27 cellular contexts compared by ENCODE assay signal in genomic region chr6:118992186-118992795, GRCh38.
"Had no signal": no experiment of that assay in that cellular context is flagged by ENCODE, and none has a peak within 500 bp of the region (broad histone marks: within the 10 kb centered on the region; RNA-seq: fewer than 3 reads in every experiment).

No MANE protein-coding gene starts in this region.

- H3K27ac Mint-ChIP-seq: immature natural killer cell; nephron; progenitor cell of endocrine pancreas; stimulated activated effector memory CD8-positive, alpha-beta T cell treated with anti-CD3 and anti-CD28 coated beads, Interleukin-12 subunit alpha, Interleukin-12 subunit beta, amount 100 ng/mL, for 72 hours; stimulated activated naive CD8-positive, alpha-beta T cell treated with anti-CD3 and anti-CD28 coated beads, Interleukin-15, Interleukin-2, amounts not matched to agents 100 ng/mL and 50 ng/mL, for 24 hours; type B pancreatic cell had no signal

- DNase-seq: hypothalamus; immature natural killer cell; kidney; left colon; left lung; lower lobe of right lung; mammary epithelial cell; mesenchymal stem cell; naive thymus-derived CD8-positive, alpha-beta T cell; nucleus accumbens; right lobe of liver; stimulated activated CD4-positive, alpha-beta T cell treated with anti-CD3 and anti-CD28 coated beads, Interleukin-12 subunit alpha, Interleukin-12 subunit beta, amount 100 ng/mL, for 4 hours; stimulated activated CD4-positive, alpha-beta T cell treated with anti-CD3 and anti-CD28 coated beads, Interleukin-15, amount 100 ng/mL, for 24 hours; stimulated activated CD4-positive, alpha-beta T cell treated with anti-CD3 and anti-CD28 coated beads, Interleukin-2, amount 100 ng/mL, for 24 hours; stimulated activated CD4-positive, alpha-beta T cell treated with anti-CD3 and anti-CD28 coated beads, Interleukin-4, amount 100 ng/mL, for 1 hour; stimulated activated naive CD4-positive, alpha-beta T cell; tibial artery; uterus had no signal

- H3K4me1 Mint-ChIP-seq: immature natural killer cell; nephron; neural crest cell; stimulated activated effector memory CD8-positive, alpha-beta T cell treated with anti-CD3 and anti-CD28 coated beads, Interleukin-12 subunit alpha, Interleukin-12 subunit beta, amount 100 ng/mL, for 72 hours had no signal

- H3K4me3 Mint-ChIP-seq: immature natural killer cell; naive thymus-derived CD8-positive, alpha-beta T cell; nephron; neural crest cell; stimulated activated effector memory CD8-positive, alpha-beta T cell treated with anti-CD3 and anti-CD28 coated beads, Interleukin-12 subunit alpha, Interleukin-12 subunit beta, amount 100 ng/mL, for 72 hours; stimulated activated naive CD8-positive, alpha-beta T cell treated with anti-CD3 and anti-CD28 coated beads, Interleukin-15, Interleukin-2, amounts not matched to agents 100 ng/mL and 50 ng/mL, for 24 hours; type B pancreatic cell had no signal

- H3K27me3 Mint-ChIP-seq: naive thymus-derived CD8-positive, alpha-beta T cell; progenitor cell of endocrine pancreas; stimulated activated naive CD8-positive, alpha-beta T cell treated with anti-CD3 and anti-CD28 coated beads, Interleukin-15, Interleukin-2, amounts not matched to agents 100 ng/mL and 50 ng/mL, for 24 hours; type B pancreatic cell had no signal

- H3K9me3 Mint-ChIP-seq: immature natural killer cell; naive thymus-derived CD8-positive, alpha-beta T cell; nephron; neural crest cell; stimulated activated effector memory CD8-positive, alpha-beta T cell treated with anti-CD3 and anti-CD28 coated beads, Interleukin-12 subunit alpha, Interleukin-12 subunit beta, amount 100 ng/mL, for 72 hours; stimulated activated naive CD8-positive, alpha-beta T cell treated with anti-CD3 and anti-CD28 coated beads, Interleukin-15, Interleukin-2, amounts not matched to agents 100 ng/mL and 50 ng/mL, for 24 hours; type B pancreatic cell had no signal

- H3K27ac ChIP-seq: left lung, lower lobe of right lung, right atrium auricular region, suprapubic skin, thoracic aorta, tibial artery, uterus had no signal

- H3K36me3 Mint-ChIP-seq: naive thymus-derived CD8-positive, alpha-beta T cell; stimulated activated effector memory CD8-positive, alpha-beta T cell treated with anti-CD3 and anti-CD28 coated beads, Interleukin-12 subunit alpha, Interleukin-12 subunit beta, amount 100 ng/mL, for 72 hours; type B pancreatic cell had no signal
